ENCODE assay signal across 1 cellular context in genomic region chr9:34458013-34458966, GRCh38.
TF ChIP-seq lines count a peak whose summit lies in the region.

Gene DNAI1 (plus strand): TSS chr9:34458805. CDS start chr9:34459006, 201 bp downstream.
A gene with protein sequence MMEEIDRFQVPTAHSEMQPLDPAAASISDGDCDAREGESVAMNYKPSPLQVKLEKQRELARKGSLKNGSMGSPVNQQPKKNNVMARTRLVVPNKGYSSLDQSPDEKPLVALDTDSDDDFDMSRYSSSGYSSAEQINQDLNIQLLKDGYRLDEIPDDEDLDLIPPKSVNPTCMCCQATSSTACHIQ (minus strand): TSS chr9:34458570. CDS start chr9:34458263, 307 bp downstream.

TF ChIP-seq in HepG2, 621 proteins besides CTCF, POLR2A, EP300 and RAD21 (continued from another document and continues in another):
- TF ChIP-seq TFDP1 (CRISPR knock-in tag; IDR thresholded peaks at IDR 0.05; ENCODE audit: borderline replicate concordance) (no peak; the same call in 1 of the 2 replicates), BRD4 (CRISPR knock-in tag; IDR thresholded peaks at IDR 0.05) (no peak), NR2F2 (IDR thresholded peaks at IDR 0.05; ENCODE audit: borderline replicate concordance, low read depth) (no peak), HMG20B (CRISPR knock-in tag; conservative IDR thresholded peaks at IDR 0.05) (no peak), ZNF10 (CRISPR knock-in tag; IDR thresholded peaks at IDR 0.05; ENCODE audit: borderline replicate concordance, low read depth) (no peak), ZNF513 (CRISPR knock-in tag; conservative IDR thresholded peaks at IDR 0.05) (no peak), GABPB1 (CRISPR knock-in tag; IDR thresholded peaks at IDR 0.05) (peak; percentile 85), NFYB (CRISPR knock-in tag; IDR thresholded peaks at IDR 0.05) (0 out of 2 replicates have a peak, but pooled peaks have one; percentile 34), NFRKB (IDR thresholded peaks at IDR 0.05) (no peak), SIX4 (CRISPR knock-in tag; IDR thresholded peaks at IDR 0.05) (no peak), MXD4 (CRISPR knock-in tag; IDR thresholded peaks at IDR 0.05) (peak; percentile 43), TAF15 (IDR thresholded peaks at IDR 0.05; ENCODE audit: low read depth, low read length, poor library complexity, severe bottlenecking) (no peak), ZNF253 (CRISPR knock-in tag; IDR thresholded peaks at IDR 0.05; ENCODE audit: borderline replicate concordance) (no peak), ZNF615 (CRISPR knock-in tag; IDR thresholded peaks at IDR 0.05; ENCODE audit: borderline replicate concordance) (no peak), KAT7 (CRISPR knock-in tag; IDR thresholded peaks at IDR 0.05; ENCODE audit: borderline replicate concordance) (no peak), REL (CRISPR knock-in tag; conservative IDR thresholded peaks at IDR 0.05) (no peak), ZNF335 (CRISPR knock-in tag; IDR thresholded peaks at IDR 0.05) (0 out of 2 replicates have a peak, but pooled peaks have one; percentile 9), RXRA (CRISPR knock-in tag; IDR thresholded peaks at IDR 0.05) (no peak; the same call in 1 of the 2 replicates), PAWR (CRISPR knock-in tag; IDR thresholded peaks at IDR 0.05; ENCODE audit: borderline replicate concordance) (no peak), PREB (CRISPR knock-in tag; IDR thresholded peaks at IDR 0.05) (no peak), CCAR2 (optimal IDR thresholded peaks at IDR 0.05; ENCODE audit: low read depth, low read length) (no peak), ZNF362 (CRISPR knock-in tag; IDR thresholded peaks at IDR 0.05; ENCODE audit: borderline replicate concordance) (no peak), AKAP8 (CRISPR knock-in tag; IDR thresholded peaks at IDR 0.05) (no peak), FIP1L1 (IDR thresholded peaks at IDR 0.05; ENCODE audit: borderline replicate concordance, insufficient read depth, low read depth, low read length) (no peak), ZNF557 (CRISPR knock-in tag; IDR thresholded peaks at IDR 0.05) (no peak)
- TF ChIP-seq, protein P1, sequence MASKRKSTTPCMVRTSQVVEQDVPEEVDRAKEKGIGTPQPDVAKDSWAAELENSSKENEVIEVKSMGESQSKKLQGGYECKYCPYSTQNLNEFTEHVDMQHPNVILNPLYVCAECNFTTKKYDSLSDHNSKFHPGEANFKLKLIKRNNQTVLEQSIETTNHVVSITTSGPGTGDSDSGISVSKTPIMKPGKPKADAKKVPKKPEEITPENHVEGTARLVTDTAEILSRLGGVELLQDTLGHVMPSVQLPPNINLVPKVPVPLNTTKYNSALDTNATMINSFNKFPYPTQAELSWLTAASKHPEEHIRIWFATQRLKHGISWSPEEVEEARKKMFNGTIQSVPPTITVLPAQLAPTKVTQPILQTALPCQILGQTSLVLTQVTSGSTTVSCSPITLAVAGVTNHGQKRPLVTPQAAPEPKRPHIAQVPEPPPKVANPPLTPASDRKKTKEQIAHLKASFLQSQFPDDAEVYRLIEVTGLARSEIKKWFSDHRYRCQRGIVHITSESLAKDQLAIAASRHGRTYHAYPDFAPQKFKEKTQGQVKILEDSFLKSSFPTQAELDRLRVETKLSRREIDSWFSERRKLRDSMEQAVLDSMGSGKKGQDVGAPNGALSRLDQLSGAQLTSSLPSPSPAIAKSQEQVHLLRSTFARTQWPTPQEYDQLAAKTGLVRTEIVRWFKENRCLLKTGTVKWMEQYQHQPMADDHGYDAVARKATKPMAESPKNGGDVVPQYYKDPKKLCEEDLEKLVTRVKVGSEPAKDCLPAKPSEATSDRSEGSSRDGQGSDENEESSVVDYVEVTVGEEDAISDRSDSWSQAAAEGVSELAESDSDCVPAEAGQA (IDR thresholded peaks at IDR 0.05; ENCODE audit: low read depth), result no peak
- TF ChIP-seq, protein P1 (CRISPR knock-in tag; IDR thresholded peaks at IDR 0.05; ENCODE audit: borderline replicate concordance), result no peak
- TF ChIP-seq, protein P2, sequence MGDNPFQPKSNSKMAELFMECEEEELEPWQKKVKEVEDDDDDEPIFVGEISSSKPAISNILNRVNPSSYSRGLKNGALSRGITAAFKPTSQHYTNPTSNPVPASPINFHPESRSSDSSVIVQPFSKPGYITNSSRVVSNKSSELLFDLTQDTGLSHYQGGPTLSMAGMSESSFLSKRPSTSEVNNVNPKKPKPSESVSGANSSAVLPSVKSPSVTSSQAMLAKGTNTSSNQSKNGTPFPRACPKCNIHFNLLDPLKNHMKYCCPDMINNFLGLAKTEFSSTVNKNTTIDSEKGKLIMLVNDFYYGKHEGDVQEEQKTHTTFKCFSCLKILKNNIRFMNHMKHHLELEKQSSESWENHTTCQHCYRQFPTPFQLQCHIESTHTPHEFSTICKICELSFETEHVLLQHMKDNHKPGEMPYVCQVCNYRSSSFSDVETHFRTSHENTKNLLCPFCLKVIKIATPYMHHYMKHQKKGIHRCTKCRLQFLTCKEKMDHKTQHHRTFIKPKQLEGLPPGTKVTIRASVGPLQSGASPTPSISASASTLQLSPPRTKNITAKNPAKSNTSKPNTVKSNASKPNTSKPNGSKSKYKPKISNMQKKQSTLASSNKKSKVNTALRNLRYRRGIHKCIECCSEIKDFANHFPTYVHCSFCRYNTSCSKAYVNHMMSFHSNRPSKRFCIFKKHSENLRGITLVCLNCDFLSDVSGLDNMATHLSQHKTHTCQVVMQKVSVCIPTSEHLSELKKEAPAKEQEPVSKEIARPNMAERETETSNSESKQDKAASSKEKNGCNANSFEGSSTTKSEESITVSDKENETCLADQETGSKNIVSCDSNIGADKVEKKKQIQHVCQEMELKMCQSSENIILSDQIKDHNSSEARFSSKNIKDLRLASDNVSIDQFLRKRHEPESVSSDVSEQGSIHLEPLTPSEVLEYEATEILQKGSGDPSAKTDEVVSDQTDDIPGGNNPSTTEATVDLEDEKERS (CRISPR knock-in tag; IDR thresholded peaks at IDR 0.05), result no peak
- TF ChIP-seq, protein P3, sequence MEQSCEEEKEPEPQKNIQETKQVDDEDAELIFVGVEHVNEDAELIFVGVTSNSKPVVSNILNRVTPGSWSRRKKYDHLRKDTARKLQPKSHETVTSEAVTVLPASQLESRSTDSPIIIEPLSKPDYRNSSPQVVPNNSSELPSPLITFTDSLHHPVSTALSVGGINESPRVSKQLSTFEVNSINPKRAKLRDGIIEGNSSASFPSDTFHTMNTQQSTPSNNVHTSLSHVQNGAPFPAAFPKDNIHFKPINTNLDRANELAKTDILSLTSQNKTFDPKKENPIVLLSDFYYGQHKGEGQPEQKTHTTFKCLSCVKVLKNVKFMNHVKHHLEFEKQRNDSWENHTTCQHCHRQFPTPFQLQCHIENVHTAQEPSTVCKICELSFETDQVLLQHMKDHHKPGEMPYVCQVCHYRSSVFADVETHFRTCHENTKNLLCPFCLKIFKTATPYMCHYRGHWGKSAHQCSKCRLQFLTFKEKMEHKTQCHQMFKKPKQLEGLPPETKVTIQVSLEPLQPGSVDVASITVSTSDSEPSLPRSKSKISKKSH (CRISPR knock-in tag; IDR thresholded peaks at IDR 0.05; ENCODE audit: borderline replicate concordance), result no peak
- TF ChIP-seq, protein P4, sequence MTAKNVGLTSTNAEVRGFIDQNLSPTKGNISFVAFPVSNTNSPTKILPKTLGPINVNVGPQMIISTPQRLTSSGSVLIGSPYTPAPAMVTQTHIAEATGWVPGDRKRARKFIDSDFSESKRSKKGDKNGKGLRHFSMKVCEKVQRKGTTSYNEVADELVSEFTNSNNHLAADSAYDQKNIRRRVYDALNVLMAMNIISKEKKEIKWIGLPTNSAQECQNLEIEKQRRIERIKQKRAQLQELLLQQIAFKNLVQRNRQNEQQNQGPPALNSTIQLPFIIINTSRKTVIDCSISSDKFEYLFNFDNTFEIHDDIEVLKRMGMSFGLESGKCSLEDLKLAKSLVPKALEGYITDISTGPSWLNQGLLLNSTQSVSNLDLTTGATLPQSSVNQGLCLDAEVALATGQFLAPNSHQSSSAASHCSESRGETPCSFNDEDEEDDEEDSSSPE (CRISPR knock-in tag; IDR thresholded peaks at IDR 0.05), result peak; percentile 52; the same call in 1 of the 2 replicates
- TF ChIP-seq, protein P5, sequence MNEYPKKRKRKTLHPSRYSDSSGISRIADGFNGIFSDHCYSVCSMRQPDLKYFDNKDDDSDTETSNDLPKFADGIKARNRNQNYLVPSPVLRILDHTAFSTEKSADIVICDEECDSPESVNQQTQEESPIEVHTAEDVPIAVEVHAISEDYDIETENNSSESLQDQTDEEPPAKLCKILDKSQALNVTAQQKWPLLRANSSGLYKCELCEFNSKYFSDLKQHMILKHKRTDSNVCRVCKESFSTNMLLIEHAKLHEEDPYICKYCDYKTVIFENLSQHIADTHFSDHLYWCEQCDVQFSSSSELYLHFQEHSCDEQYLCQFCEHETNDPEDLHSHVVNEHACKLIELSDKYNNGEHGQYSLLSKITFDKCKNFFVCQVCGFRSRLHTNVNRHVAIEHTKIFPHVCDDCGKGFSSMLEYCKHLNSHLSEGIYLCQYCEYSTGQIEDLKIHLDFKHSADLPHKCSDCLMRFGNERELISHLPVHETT (CRISPR knock-in tag; conservative IDR thresholded peaks at IDR 0.05), result no peak
